18 cellular contexts compared by ENCODE assay signal in genomic region chr18:54183390-54183789, GRCh38. TPM values are rescaled to one million over a fixed set of nuclear protein-coding genes. Genes with fewer than 3 reads are reported as not detected.
A peak's percentile ranks its signal among the peaks of the same experiment; 100 is the strongest.
DNase-seq lines count a peak whose midpoint lies in the region; ATAC-seq, FAIRE-seq and TF ChIP-seq lines count a peak whose summit lies in the region.
"Had no signal": no experiment of that assay in that cellular context is flagged by ENCODE, and none has a peak within 500 bp of the region (broad histone marks: within the 10 kb centered on the region; RNA-seq: fewer than 3 reads in every experiment).

No MANE protein-coding gene starts in this region.

- H3K4me1 ChIP-seq in HEK293 (ENCODE audit: control insufficient read depth, insufficient read depth, low read length) (no peaks in the 10 kb centered on the region), MM.1S (ENCODE audit: low read length) (peaks cover 46% of the 10 kb centered on the region), endothelial cell of umbilical vein (ENCODE audit: control insufficient read depth, extremely low read depth, insufficient read depth, low read length) (peaks cover 15% of the 10 kb centered on the region)
- H3K4me1 ChIP-seq: BLaER1 had no signal

- no peaks in the 10 kb centered on the region for H3K9me2 ChIP-seq in MM.1S (replicated peaks; ENCODE audit: insufficient read depth, low read length)

- dilution Hi-C loops in endothelial cell of umbilical vein (cut with MboI; ENCODE audit: extremely low pct_ligation_motif_present, low sequenced_read_pairs): no loop called here

- H2AFZ ChIP-seq in MM.1S (ENCODE audit: low read length) (no peak overlapping the region), endothelial cell of umbilical vein (ENCODE audit: low read depth, low read length) (no peak overlapping the region)
- H2AFZ ChIP-seq: GM23248 had no signal

- H3K4me2 ChIP-seq in MM.1S (ENCODE audit: low read depth, low read length) (peak overlapping the region; percentile 75), endothelial cell of umbilical vein (ENCODE audit: insufficient read depth, low read length) (no peak overlapping the region)
- H3K4me2 ChIP-seq: BLaER1 had no signal

- H3F3A ChIP-seq in MM.1S (ENCODE audit: insufficient read depth, low read length): peaks cover 27% of the 10 kb centered on the region

- H3K9me3 ChIP-seq in HEK293 (ENCODE audit: control insufficient read depth, insufficient read depth, low read depth, low read length) (no peaks in the 10 kb centered on the region), MM.1S (replicated peaks; ENCODE audit: insufficient read depth, low read length) (no peaks in the 10 kb centered on the region), endothelial cell of umbilical vein (replicated peaks; ENCODE audit: control insufficient read depth, insufficient read depth, low read length) (no peaks in the 10 kb centered on the region)
- H3K9me3 ChIP-seq: BLaER1 had no signal

- H3K27ac ChIP-seq in HEK293 (ENCODE audit: extremely low read depth, low read depth, low read length) (no peak overlapping the region), MM.1S (ENCODE audit: low read length) (peak overlapping the region; percentile 74; the same call in 1 of the 2 replicates), endothelial cell of umbilical vein (ENCODE audit: insufficient read depth, low read depth, low read length) (peak overlapping the region; percentile 5)
- H3K27ac ChIP-seq: BLaER1, GM23248, HL-60 had no signal

- POLR2A ChIA-PET in HEK293 (lab: Yijun Ruan, JAX): no interaction called here
- POLR2A ChIA-PET in endothelial cell of umbilical vein (lab: Charles Lee): no interaction called here

- H3K9me1 ChIP-seq in endothelial cell of umbilical vein (replicated peaks; ENCODE audit: control insufficient read depth, extremely low read depth, insufficient read depth, low read length): no peaks in the 10 kb centered on the region

- intact Hi-C loops in endothelial cell of umbilical vein (cut with micrococcal nuclease): no loop called here

- H3K79me2 ChIP-seq in MM.1S (ENCODE audit: low read length) (peaks cover 70% of the 10 kb centered on the region), endothelial cell of umbilical vein (ENCODE audit: control insufficient read depth, insufficient read depth, low read length) (peaks cover 24% of the 10 kb centered on the region)

- H3K27me3 ChIP-seq in MM.1S (replicated peaks; ENCODE audit: insufficient read depth, low read length): no peaks in the 10 kb centered on the region
- no peaks in the 10 kb centered on the region for H3K27me3 ChIP-seq in endothelial cell of umbilical vein (ENCODE audit: control insufficient read depth in 2 of 2, insufficient read depth in 2 of 2, low read length in 2 of 2)
- H3K27me3 ChIP-seq: BLaER1 had no signal

- H3K9ac ChIP-seq in MM.1S (ENCODE audit: low read length) (no peak overlapping the region), endothelial cell of umbilical vein (replicated peaks; ENCODE audit: extremely low read depth, insufficient read depth, low read length) (no peak overlapping the region)
- H3K9ac ChIP-seq: BLaER1, GM23248 had no signal

- H4K20me1 ChIP-seq in MM.1S (ENCODE audit: insufficient read depth, low read length) (no peaks in the 10 kb centered on the region), endothelial cell of umbilical vein (replicated peaks; ENCODE audit: control insufficient read depth, extremely low read depth, insufficient read depth, low read length) (no peaks in the 10 kb centered on the region)

- CTCF ChIA-PET in HEK293 (lab: Yijun Ruan, JAX) (interaction anchor here (1.0 kb wide), 1 partner anchor 84 kb away, joined by 3 read pairs; no protein-coding TSS in a partner anchor), endothelial cell of umbilical vein (lab: Charles Lee) (interaction anchor here (0.8 to 1.7 kb wide), 2 partner anchors 14 to 87 kb away, joined by 3 to 4 read pairs; no protein-coding TSS in a partner anchor)

- peaks cover 24 to 25% of the 10 kb centered on the region in 2 experiments for H3K36me3 ChIP-seq in HEK293 (ENCODE audit: control insufficient read depth in 2 of 2, insufficient read depth in 1 of 2, low read length in 2 of 2)
- H3K36me3 ChIP-seq in MM.1S (replicated peaks; ENCODE audit: insufficient read depth, low read length): no peaks in the 10 kb centered on the region
- H3K36me3 ChIP-seq in endothelial cell of umbilical vein (ENCODE audit: control insufficient read depth in 2 of 2, extremely low read depth in 1 of 2, insufficient read depth in 2 of 2, low read length in 2 of 2): peaks cover 7% of the 10 kb centered on the region in 2 experiments

- no peak for TF ChIP-seq POLR2A in endothelial cell of umbilical vein (IDR thresholded peaks at IDR 0.05; ENCODE audit: low read depth, low read length)

- FAIRE-seq in D721Med (lab: Jason Lieb, UNC): peak; percentile 98
- FAIRE-seq in endothelial cell of umbilical vein (lab: Jason Lieb, UNC): no peak
- FAIRE-seq: H54 had no signal

- TF ChIP-seq CTCF in D721Med (IDR thresholded peaks at IDR 0.05; ENCODE audit: insufficient read depth, missing control alignments): no peak
- TF ChIP-seq CTCF in HEK293 (tag by site-specific recombination; IDR thresholded peaks at IDR 0.05): no peak
- no peak for TF ChIP-seq CTCF in MM.1S (IDR thresholded peaks at IDR 0.05; ENCODE audit: low read length)
- TF ChIP-seq CTCF in endothelial cell of umbilical vein (IDR thresholded peaks at IDR 0.05; ENCODE audit: extremely low read depth in 1 of 2, insufficient read depth in 1 of 2, low read depth in 1 of 2, low read length in 2 of 2): no peak

- BruUV-seq in endothelial cell of umbilical vein (replicated peaks; lab: Mats Ljungman, UMichigan): no TSS peak

- DNase-seq in D721Med (ENCODE audit: insufficient read length, low spot score): no peak
- peak; percentile 71 for DNase-seq in MM.1S
- DNase-seq in endothelial cell of umbilical vein (ENCODE audit: low read depth, low spot score): no peak
- DNase-seq in SHP77 treated with DMSO at 0.1 percent for 48 hours (lab: John Stamatoyannopoulos, UW): no peak
- DNase-seq in NCI-H526 treated with DMSO at 0.1 percent for 48 hours (lab: John Stamatoyannopoulos, UW): no peak
- no peak for DNase-seq in NCI-H1694 treated with DMSO at 0.1 percent for 48 hours (lab: John Stamatoyannopoulos, UW)
- DNase-seq: 8988T; CD4-positive, alpha-beta memory T cell; DMS79 treated with DMSO at 0.1 percent for 48 hours; GF-D8; GM23248; HCEC 1CT; HFFc6 had no signal

- ATAC-seq in HG02642 (IDR thresholded peaks at IDR 0.05; ENCODE audit: poor library complexity, unreplicated experiment): no peak

- H3K4me3 ChIP-seq in HEK293 (ENCODE audit: low read depth, low read length) (no peak overlapping the region), MM.1S (ENCODE audit: low read length) (peak overlapping the region; percentile 8; the same call in 1 of the 2 replicates), endothelial cell of umbilical vein (replicated peaks in 1 of 3; ENCODE audit: insufficient read depth in 1 of 3, low read depth in 1 of 3, low read length in 3 of 3) (no peak overlapping the region)
- H3K4me3 ChIP-seq: BLaER1, GM23248 had no signal

TF ChIP-seq in HEK293, 187 proteins besides CTCF, POLR2A, EP300 and RAD21:
- TF ChIP-seq PRDM1 (tag by site-specific recombination; IDR thresholded peaks at IDR 0.05): 0 out of 2 replicates have a peak, but pooled peaks have one; percentile 11
- TF ChIP-seq ZNF350 (tag by site-specific recombination; IDR thresholded peaks at IDR 0.05): no peak
- TF ChIP-seq ZFP37 (tag by site-specific recombination; IDR thresholded peaks at IDR 0.05): no peak
TF ChIP-seq in HEK293: peak in this region for 1.

TF ChIP-seq in endothelial cell of umbilical vein, 7 proteins besides CTCF, POLR2A, EP300 and RAD21:
- TF ChIP-seq FOS (IDR thresholded peaks at IDR 0.05; ENCODE audit: borderline replicate concordance, insufficient read depth, low read length) (no peak), POLR2AphosphoS5 (IDR thresholded peaks at IDR 0.05; ENCODE audit: insufficient read depth, low read depth, low read length) (no peak), JUN (IDR thresholded peaks at IDR 0.05; ENCODE audit: borderline replicate concordance, insufficient read depth, insufficient read length, low read depth) (no peak), MYC (IDR thresholded peaks at IDR 0.05; ENCODE audit: low read depth, low read length) (no peak), EZH2 (IDR thresholded peaks at IDR 0.05; ENCODE audit: borderline replicate concordance, low read depth, low read length, severe bottlenecking) (no peak), GATA2 (IDR thresholded peaks at IDR 0.05; ENCODE audit: insufficient read depth, insufficient read length, low read depth, low read length) (no peak)
- TF ChIP-seq, protein P1, sequence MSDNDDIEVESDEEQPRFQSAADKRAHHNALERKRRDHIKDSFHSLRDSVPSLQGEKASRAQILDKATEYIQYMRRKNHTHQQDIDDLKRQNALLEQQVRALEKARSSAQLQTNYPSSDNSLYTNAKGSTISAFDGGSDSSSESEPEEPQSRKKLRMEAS (IDR thresholded peaks at IDR 0.05; ENCODE audit: insufficient read depth, insufficient read length): no peak

RNA-seq across cellular contexts. Expression of gene MBD2, which starts 41.1 kb away (rescaled TPM):
- 105 and 110 TPM in 2 replicates for total RNA-seq in endothelial cell of umbilical vein
- polyA plus RNA-seq in endothelial cell of umbilical vein: 38.4 and 86.8 TPM in 2 replicates
- 35.0 and 38.1 TPM in 2 replicates for polyA plus RNA-seq in endothelial cell of umbilical vein (2011; cell fraction: cytosol; rRNA removed)
- 37.2 and 40.5 TPM in 2 replicates for polyA plus RNA-seq in endothelial cell of umbilical vein (2011; cell fraction: nucleus; rRNA removed)
- 33.8 and 39.3 TPM in 2 replicates for polyA plus RNA-seq in endothelial cell of umbilical vein (2012)
- 35.4 and 38.3 TPM in 2 replicates for polyA minus RNA-seq in endothelial cell of umbilical vein
- 54.4 TPM for polyA minus RNA-seq in endothelial cell of umbilical vein (2011; cell fraction: cytosol; rRNA and poly(A)+ RNA removed)
- polyA minus RNA-seq in endothelial cell of umbilical vein (2011; cell fraction: nucleus; rRNA and poly(A)+ RNA removed): 27.7 and 39.6 TPM in 2 replicates
